25 cellular contexts compared by ENCODE assay signal in genomic region chr1:58317694-58318093, GRCh38.
"Had no signal": no experiment of that assay in that cellular context is flagged by ENCODE, and none has a peak within 500 bp of the region (broad histone marks: within the 10 kb centered on the region; RNA-seq: fewer than 3 reads in every experiment).

No MANE protein-coding gene starts in this region.

- DNase-seq: colonic mucosa; cortex of kidney; dermis blood vessel endothelial cell; dorsolateral prefrontal cortex; effector CD4-positive, alpha-beta T cell; effector CD8-positive, alpha-beta T cell; effector memory CD4-positive, alpha-beta T cell; effector memory CD8-positive, alpha-beta T cell; endodermal cell; erythroblast; esophagus squamous epithelium; foreskin fibroblast; foreskin keratinocyte; foreskin melanocyte; gastrocnemius medialis; glutamatergic neuron; head of caudate nucleus; heart left ventricle; heart right ventricle had no signal

- H2AFZ ChIP-seq: hepatocyte had no signal

- ATAC-seq: effector memory CD8-positive, alpha-beta T cell; esophagus mucosa; gastrocnemius medialis; gastroesophageal sphincter; heart left ventricle; heart right ventricle had no signal

- H3K4me1 ChIP-seq: colonic mucosa, esophagus muscularis mucosa, esophagus squamous epithelium, foreskin keratinocyte, gastrocnemius medialis, gastroesophageal sphincter, heart left ventricle, heart right ventricle had no signal

- H3K27me3 ChIP-seq: colonic mucosa, dorsolateral prefrontal cortex, esophagus muscularis mucosa, esophagus squamous epithelium, foreskin keratinocyte, gastrocnemius medialis, gastroesophageal sphincter, heart left ventricle, heart right ventricle, hepatocyte had no signal

- H3K4me3 ChIP-seq: colonic mucosa, coronary artery, dorsolateral prefrontal cortex, esophagus muscularis mucosa, esophagus squamous epithelium, gastrocnemius medialis, gastroesophageal sphincter, heart left ventricle, heart right ventricle, hepatocyte had no signal

- H3K9me3 ChIP-seq: colonic mucosa, gastrocnemius medialis had no signal

- H3K36me3 ChIP-seq: colonic mucosa, esophagus squamous epithelium, gastrocnemius medialis, heart left ventricle, heart right ventricle had no signal

- H3K27ac ChIP-seq: colonic mucosa, coronary artery, dorsolateral prefrontal cortex, epithelial cell of prostate, esophagus muscularis mucosa, esophagus squamous epithelium, foreskin keratinocyte, gastrocnemius medialis, gastroesophageal sphincter, heart left ventricle, heart right ventricle, hepatocyte had no signal

- H3K4me2 ChIP-seq: hepatocyte had no signal

- H3K79me2 ChIP-seq: hepatocyte had no signal
